1 cellular context compared by ENCODE assay signal in the genomic region with DNA sequence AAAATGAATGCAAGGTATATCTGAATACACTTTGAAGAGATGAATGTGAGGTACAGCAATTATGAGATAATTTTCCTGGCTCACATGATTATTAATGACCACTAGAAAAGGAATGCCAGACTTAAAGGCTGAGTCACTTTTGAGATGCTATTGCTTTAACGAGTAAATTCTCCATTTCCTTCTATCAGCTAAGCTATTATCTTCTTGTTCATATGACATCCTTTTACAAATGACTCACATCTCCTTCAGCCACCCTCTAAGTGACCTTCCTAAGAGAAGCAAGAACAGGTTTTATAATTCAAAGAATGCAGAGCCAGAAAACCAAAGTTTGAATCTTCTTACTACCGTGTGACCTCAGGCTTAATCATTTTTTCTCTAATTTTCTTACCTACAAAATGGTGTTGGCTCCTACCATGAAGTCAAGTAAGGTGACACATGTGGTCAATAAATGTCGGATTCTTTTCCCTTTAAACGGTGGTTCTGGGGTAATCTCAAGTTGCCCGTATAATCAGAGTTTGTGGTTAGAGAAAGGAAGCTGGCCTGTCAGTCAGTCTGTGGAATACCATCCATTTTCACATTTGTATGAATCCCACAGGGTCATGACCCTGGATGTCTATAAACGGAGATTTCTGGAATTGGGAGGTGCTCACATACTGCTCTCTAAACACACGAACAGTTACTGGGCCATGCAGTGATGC.
TF ChIP-seq lines count a peak whose summit lies in the region.

No MANE protein-coding gene starts in this region.

TF ChIP-seq in WTC11, 78 proteins besides CTCF, POLR2A, EP300 and RAD21 (continued from another document):
- TF ChIP-seq, protein P1, sequence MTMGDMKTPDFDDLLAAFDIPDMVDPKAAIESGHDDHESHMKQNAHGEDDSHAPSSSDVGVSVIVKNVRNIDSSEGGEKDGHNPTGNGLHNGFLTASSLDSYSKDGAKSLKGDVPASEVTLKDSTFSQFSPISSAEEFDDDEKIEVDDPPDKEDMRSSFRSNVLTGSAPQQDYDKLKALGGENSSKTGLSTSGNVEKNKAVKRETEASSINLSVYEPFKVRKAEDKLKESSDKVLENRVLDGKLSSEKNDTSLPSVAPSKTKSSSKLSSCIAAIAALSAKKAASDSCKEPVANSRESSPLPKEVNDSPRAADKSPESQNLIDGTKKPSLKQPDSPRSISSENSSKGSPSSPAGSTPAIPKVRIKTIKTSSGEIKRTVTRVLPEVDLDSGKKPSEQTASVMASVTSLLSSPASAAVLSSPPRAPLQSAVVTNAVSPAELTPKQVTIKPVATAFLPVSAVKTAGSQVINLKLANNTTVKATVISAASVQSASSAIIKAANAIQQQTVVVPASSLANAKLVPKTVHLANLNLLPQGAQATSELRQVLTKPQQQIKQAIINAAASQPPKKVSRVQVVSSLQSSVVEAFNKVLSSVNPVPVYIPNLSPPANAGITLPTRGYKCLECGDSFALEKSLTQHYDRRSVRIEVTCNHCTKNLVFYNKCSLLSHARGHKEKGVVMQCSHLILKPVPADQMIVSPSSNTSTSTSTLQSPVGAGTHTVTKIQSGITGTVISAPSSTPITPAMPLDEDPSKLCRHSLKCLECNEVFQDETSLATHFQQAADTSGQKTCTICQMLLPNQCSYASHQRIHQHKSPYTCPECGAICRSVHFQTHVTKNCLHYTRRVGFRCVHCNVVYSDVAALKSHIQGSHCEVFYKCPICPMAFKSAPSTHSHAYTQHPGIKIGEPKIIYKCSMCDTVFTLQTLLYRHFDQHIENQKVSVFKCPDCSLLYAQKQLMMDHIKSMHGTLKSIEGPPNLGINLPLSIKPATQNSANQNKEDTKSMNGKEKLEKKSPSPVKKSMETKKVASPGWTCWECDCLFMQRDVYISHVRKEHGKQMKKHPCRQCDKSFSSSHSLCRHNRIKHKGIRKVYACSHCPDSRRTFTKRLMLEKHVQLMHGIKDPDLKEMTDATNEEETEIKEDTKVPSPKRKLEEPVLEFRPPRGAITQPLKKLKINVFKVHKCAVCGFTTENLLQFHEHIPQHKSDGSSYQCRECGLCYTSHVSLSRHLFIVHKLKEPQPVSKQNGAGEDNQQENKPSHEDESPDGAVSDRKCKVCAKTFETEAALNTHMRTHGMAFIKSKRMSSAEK (CRISPR knock-in tag; IDR thresholded peaks at IDR 0.05; ENCODE audit: borderline replicate concordance) = no peak
- TF ChIP-seq, protein P2, sequence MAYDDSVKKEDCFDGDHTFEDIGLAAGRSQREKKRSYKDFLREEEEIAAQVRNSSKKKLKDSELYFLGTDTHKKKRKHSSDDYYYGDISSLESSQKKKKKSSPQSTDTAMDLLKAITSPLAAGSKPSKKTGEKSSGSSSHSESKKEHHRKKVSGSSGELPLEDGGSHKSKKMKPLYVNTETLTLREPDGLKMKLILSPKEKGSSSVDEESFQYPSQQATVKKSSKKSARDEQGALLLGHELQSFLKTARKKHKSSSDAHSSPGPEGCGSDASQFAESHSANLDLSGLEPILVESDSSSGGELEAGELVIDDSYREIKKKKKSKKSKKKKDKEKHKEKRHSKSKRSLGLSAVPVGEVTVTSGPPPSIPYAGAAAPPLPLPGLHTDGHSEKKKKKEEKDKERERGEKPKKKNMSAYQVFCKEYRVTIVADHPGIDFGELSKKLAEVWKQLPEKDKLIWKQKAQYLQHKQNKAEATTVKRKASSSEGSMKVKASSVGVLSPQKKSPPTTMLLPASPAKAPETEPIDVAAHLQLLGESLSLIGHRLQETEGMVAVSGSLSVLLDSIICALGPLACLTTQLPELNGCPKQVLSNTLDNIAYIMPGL (CRISPR knock-in tag; IDR thresholded peaks at IDR 0.05) = no peak
- TF ChIP-seq IRF2 (CRISPR knock-in tag; IDR thresholded peaks at IDR 0.05; ENCODE audit: borderline replicate concordance, low read depth) (no peak), ZNF219 (CRISPR knock-in tag; IDR thresholded peaks at IDR 0.05; ENCODE audit: borderline replicate concordance) (no peak), ATF1 (CRISPR knock-in tag; IDR thresholded peaks at IDR 0.05) (no peak), FOXK1 (CRISPR knock-in tag; IDR thresholded peaks at IDR 0.05) (no peak), GRHL2 (CRISPR knock-in tag; IDR thresholded peaks at IDR 0.05; ENCODE audit: insufficient replicate concordance, severe bottlenecking) (no peak), ETV6 (CRISPR knock-in tag; IDR thresholded peaks at IDR 0.05) (no peak), ELF4 (CRISPR knock-in tag; IDR thresholded peaks at IDR 0.05; ENCODE audit: low read depth) (no peak), SOX15 (CRISPR knock-in tag; IDR thresholded peaks at IDR 0.05) (no peak)
- TF ChIP-seq, protein P3, sequence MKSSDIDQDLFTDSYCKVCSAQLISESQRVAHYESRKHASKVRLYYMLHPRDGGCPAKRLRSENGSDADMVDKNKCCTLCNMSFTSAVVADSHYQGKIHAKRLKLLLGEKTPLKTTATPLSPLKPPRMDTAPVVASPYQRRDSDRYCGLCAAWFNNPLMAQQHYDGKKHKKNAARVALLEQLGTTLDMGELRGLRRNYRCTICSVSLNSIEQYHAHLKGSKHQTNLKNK (CRISPR knock-in tag; IDR thresholded peaks at IDR 0.05) = no peak
- TF ChIP-seq, protein P4, sequence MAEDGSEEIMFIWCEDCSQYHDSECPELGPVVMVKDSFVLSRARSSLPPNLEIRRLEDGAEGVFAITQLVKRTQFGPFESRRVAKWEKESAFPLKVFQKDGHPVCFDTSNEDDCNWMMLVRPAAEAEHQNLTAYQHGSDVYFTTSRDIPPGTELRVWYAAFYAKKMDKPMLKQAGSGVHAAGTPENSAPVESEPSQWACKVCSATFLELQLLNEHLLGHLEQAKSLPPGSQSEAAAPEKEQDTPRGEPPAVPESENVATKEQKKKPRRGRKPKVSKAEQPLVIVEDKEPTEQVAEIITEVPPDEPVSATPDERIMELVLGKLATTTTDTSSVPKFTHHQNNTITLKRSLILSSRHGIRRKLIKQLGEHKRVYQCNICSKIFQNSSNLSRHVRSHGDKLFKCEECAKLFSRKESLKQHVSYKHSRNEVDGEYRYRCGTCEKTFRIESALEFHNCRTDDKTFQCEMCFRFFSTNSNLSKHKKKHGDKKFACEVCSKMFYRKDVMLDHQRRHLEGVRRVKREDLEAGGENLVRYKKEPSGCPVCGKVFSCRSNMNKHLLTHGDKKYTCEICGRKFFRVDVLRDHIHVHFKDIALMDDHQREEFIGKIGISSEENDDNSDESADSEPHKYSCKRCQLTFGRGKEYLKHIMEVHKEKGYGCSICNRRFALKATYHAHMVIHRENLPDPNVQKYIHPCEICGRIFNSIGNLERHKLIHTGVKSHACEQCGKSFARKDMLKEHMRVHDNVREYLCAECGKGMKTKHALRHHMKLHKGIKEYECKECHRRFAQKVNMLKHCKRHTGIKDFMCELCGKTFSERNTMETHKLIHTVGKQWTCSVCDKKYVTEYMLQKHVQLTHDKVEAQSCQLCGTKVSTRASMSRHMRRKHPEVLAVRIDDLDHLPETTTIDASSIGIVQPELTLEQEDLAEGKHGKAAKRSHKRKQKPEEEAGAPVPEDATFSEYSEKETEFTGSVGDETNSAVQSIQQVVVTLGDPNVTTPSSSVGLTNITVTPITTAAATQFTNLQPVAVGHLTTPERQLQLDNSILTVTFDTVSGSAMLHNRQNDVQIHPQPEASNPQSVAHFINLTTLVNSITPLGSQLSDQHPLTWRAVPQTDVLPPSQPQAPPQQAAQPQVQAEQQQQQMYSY (CRISPR knock-in tag; IDR thresholded peaks at IDR 0.05) = no peak
